In genomic region chr3:151351216-151351615, GRCh38 we compare ENCODE assay signal across 13 cellular contexts. TPM values are rescaled to one million over a fixed set of nuclear protein-coding genes. Genes with fewer than 3 reads are reported as not detected.
DNase-seq lines count a peak whose midpoint lies in the region; ATAC-seq lines count a peak whose summit lies in the region.
"Had no signal": no experiment of that assay in that cellular context is flagged by ENCODE, and none has a peak within 500 bp of the region (broad histone marks: within the 10 kb centered on the region; RNA-seq: fewer than 3 reads in every experiment).

No MANE protein-coding gene starts in this region.

- intact Hi-C loops in sciatic nerve (cut with DNase I), result no loop called here

- DNase-seq in germinal center (ENCODE audit: low spot score) (peak; percentile 3), NCI-H510A treated with DMSO at 0.1 percent for 48 hours (lab: John Stamatoyannopoulos, UW) (no peak), sciatic nerve (ENCODE audit: low spot score) (no peak), GM19238 (ENCODE audit: insufficient read length, low spot score) (no peak)
- no peak for DNase-seq in effector CD4-positive, alpha-beta T cell
- DNase-seq: activated T-cell treated with anti-CD3 and anti-CD28 coated beads, Interleukin-2, amount 50 U/mL, for 48 hours; cortex of kidney; HFFc6; NCI-H2081; pancreas had no signal

- ATAC-seq in GM18511 (IDR thresholded peaks at IDR 0.05; ENCODE audit: unreplicated experiment), result peak; percentile 81
- peak; percentile 90 for ATAC-seq in GM21528 (IDR thresholded peaks at IDR 0.05; ENCODE audit: low FRiP score, unreplicated experiment)
- ATAC-seq in HG03280 (IDR thresholded peaks at IDR 0.05; ENCODE audit: unreplicated experiment), result peak; percentile 77
- no peak for ATAC-seq in sciatic nerve

RNA-seq across cellular contexts. Expression of gene P2RY13, which starts 21.9 kb away (rescaled TPM):
- 3.7 TPM for total RNA-seq in sciatic nerve
- total RNA-seq: HFFc6 had no signal

RNA-seq across cellular contexts. Expression of gene P2RY12, which starts 33.3 kb away (rescaled TPM):
- total RNA-seq in sciatic nerve, result 27.1 TPM
- total RNA-seq: HFFc6 had no signal

RNA-seq across cellular contexts. Expression of gene GPR87, which starts 34.6 kb away (rescaled TPM):
- not detected for total RNA-seq in sciatic nerve
- total RNA-seq: HFFc6, pancreas had no signal
